1 cellular context compared by ENCODE assay signal in the genomic region with DNA sequence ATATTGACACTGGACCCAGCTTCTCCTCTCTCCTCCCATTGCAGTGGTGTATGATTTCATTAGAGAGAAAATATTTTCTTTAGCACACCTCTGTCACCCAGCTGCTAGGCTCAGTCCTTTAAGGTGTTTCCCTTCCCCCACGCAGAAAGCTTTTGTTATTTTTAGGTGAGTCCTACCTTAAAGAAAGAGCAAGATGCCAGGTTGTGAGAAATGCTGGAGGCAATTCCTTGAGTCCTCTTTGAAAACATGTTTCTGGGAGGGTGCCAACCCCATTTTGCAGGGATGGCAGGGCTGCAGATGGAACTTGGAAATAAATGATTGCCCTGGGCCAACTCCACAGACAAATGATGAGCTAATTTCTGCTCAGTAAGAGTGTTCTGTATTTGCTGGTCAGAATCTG.
TF ChIP-seq lines count a peak whose summit lies in the region.

No MANE protein-coding gene starts in this region.

TF ChIP-seq in H1, 55 proteins besides CTCF, POLR2A, EP300 and RAD21:
- TF ChIP-seq RBBP5 (IDR thresholded peaks at IDR 0.05; ENCODE audit: borderline replicate concordance, low read depth, low read length), result no peak
- no peak for TF ChIP-seq ASH2L (IDR thresholded peaks at IDR 0.05; ENCODE audit: low read length)
- no peak for TF ChIP-seq BRCA1 (IDR thresholded peaks at IDR 0.05; ENCODE audit: low read depth, low read length)
- no peak for TF ChIP-seq GTF2F1 (IDR thresholded peaks at IDR 0.05; ENCODE audit: borderline replicate concordance, low read depth, low read length)
- no peak for TF ChIP-seq SP4 (IDR thresholded peaks at IDR 0.05; ENCODE audit: low read length)
- TF ChIP-seq E2F6 (IDR thresholded peaks at IDR 0.05), result no peak
- no peak for TF ChIP-seq SIX5 (IDR thresholded peaks at IDR 0.05; ENCODE audit: low read depth, low read length)
- TF ChIP-seq, protein P1, sequence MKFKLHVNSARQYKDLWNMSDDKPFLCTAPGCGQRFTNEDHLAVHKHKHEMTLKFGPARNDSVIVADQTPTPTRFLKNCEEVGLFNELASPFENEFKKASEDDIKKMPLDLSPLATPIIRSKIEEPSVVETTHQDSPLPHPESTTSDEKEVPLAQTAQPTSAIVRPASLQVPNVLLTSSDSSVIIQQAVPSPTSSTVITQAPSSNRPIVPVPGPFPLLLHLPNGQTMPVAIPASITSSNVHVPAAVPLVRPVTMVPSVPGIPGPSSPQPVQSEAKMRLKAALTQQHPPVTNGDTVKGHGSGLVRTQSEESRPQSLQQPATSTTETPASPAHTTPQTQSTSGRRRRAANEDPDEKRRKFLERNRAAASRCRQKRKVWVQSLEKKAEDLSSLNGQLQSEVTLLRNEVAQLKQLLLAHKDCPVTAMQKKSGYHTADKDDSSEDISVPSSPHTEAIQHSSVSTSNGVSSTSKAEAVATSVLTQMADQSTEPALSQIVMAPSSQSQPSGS (IDR thresholded peaks at IDR 0.05; ENCODE audit: low read length), result no peak
- TF ChIP-seq JUN (IDR thresholded peaks at IDR 0.05; ENCODE audit: low read depth, low read length), result no peak
- TF ChIP-seq CBX8 (IDR thresholded peaks at IDR 0.05; ENCODE audit: borderline replicate concordance, low read depth, low read length), result no peak
- no peak for TF ChIP-seq CBX5 (IDR thresholded peaks at IDR 0.05; ENCODE audit: low read depth, low read length)
- TF ChIP-seq CHD1 (IDR thresholded peaks at IDR 0.05; ENCODE audit: low read depth, low read length), result no peak
- no peak for TF ChIP-seq SAP30 (IDR thresholded peaks at IDR 0.05; ENCODE audit: insufficient read depth, insufficient replicate concordance, low read length)
- TF ChIP-seq, protein P2, sequence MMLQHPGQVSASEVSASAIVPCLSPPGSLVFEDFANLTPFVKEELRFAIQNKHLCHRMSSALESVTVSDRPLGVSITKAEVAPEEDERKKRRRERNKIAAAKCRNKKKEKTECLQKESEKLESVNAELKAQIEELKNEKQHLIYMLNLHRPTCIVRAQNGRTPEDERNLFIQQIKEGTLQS (IDR thresholded peaks at IDR 0.05; ENCODE audit: insufficient read depth, low read depth, low read length), result no peak
- TF ChIP-seq JUND (IDR thresholded peaks at IDR 0.05; ENCODE audit: low read length), result no peak
- TF ChIP-seq CREB1 (IDR thresholded peaks at IDR 0.05), result no peak
- TF ChIP-seq YY1 (IDR thresholded peaks at IDR 0.05; ENCODE audit: low read depth, low read length), result no peak
- no peak for TF ChIP-seq TCF12 (IDR thresholded peaks at IDR 0.05; ENCODE audit: low read depth, low read length)
- no peak for TF ChIP-seq NRF1 (IDR thresholded peaks at IDR 0.05; ENCODE audit: low read depth, low read length)
- TF ChIP-seq SP2 (IDR thresholded peaks at IDR 0.05; ENCODE audit: low read length), result no peak
